24 cellular contexts compared by ENCODE assay signal in genomic region chr6:163811317-163811716, GRCh38.
"Had no signal": no experiment of that assay in that cellular context is flagged by ENCODE, and none has a peak within 500 bp of the region (broad histone marks: within the 10 kb centered on the region; RNA-seq: fewer than 3 reads in every experiment).

No MANE protein-coding gene starts in this region.

- H3K36me3 ChIP-seq: esophagus squamous epithelium, gastrocnemius medialis, heart right ventricle, left ventricle myocardium inferior, lower lobe of right lung had no signal

- H3K4me1 ChIP-seq: lower lobe of right lung had no signal

- FAIRE-seq: colon, endothelial cell of umbilical vein, islet of Langerhans, keratinocyte had no signal

- DNase-seq: dermis blood vessel endothelial cell; dorsolateral prefrontal cortex; effector CD4-positive, alpha-beta T cell; effector memory CD4-positive, alpha-beta T cell; esophagus squamous epithelium; foreskin fibroblast; foreskin melanocyte; gastrocnemius medialis; glutamatergic neuron; head of caudate nucleus; heart right ventricle; hippocampal formation; left colon; left ventricle myocardium inferior; lower lobe of right lung; mesenchymal stem cell; mucosa of descending colon; naive B cell had no signal

- ATAC-seq: gastrocnemius medialis, left colon, left lobe of liver, lower lobe of right lung, mucosa of descending colon had no signal

- H3K27me3 ChIP-seq: dorsolateral prefrontal cortex, esophagus squamous epithelium, gastrocnemius medialis, heart right ventricle had no signal

- H3K9me3 ChIP-seq: esophagus squamous epithelium, gastrocnemius medialis, heart right ventricle, left ventricle myocardium inferior, lower lobe of right lung, mucosa of descending colon had no signal

- H3K27ac ChIP-seq: coronary artery, dorsolateral prefrontal cortex, esophagus squamous epithelium, heart right ventricle, left ventricle myocardium inferior, lower lobe of right lung had no signal

- H3K4me3 ChIP-seq: coronary artery, dorsolateral prefrontal cortex, esophagus squamous epithelium, gastrocnemius medialis, heart right ventricle, left ventricle myocardium inferior, lower lobe of right lung, mucosa of descending colon had no signal
